ENCODE assay signal across 7 cellular contexts in genomic region chr13:28693605-28694472, GRCh38. TPM values are rescaled to one million over a fixed set of nuclear protein-coding genes. Genes with fewer than 3 reads are reported as not detected.
DNase-seq lines count a peak whose midpoint lies in the region; TF ChIP-seq lines count a peak whose summit lies in the region.
"Not testable (repeated sequence)": the region's sequence is repeated elsewhere in the genome, so short reads cannot be mapped to it uniquely, and the experiment has no call there.

No MANE protein-coding gene starts in this region.

- H3K9me3 ChIP-seq in ES-I3 (ENCODE audit: control insufficient read depth, insufficient read depth, low read length); PC-9 (ENCODE audit: insufficient read depth, low read depth); neuron (ENCODE audit: low read length): not testable (repeated sequence)

- H3K27ac ChIP-seq in PC-9: not testable (repeated sequence)

- not testable (repeated sequence) for TF ChIP-seq CTCF in PC-9 (conservative IDR thresholded peaks at IDR 0.05); astrocyte of the spinal cord (IDR thresholded peaks at IDR 0.05; ENCODE audit: low read depth, low read length); fibroblast of the aortic adventitia (IDR thresholded peaks at IDR 0.05; ENCODE audit: insufficient read depth, low read length)

- H3K79me2 ChIP-seq in PC-9 (ENCODE audit: low read depth): not testable (repeated sequence)

- POLR2A ChIA-PET in PC-9 (lab: Charles Lee; ENCODE audit: unreplicated experiment): interaction anchor here (0.6 to 0.7 kb wide), 3 partner anchors 153 to 1574 kb away, joined by 3 read pairs; no protein-coding TSS in a partner anchor

- not testable (repeated sequence) for BruUV-seq in PC-9 (replicated peaks; lab: Mats Ljungman, UMichigan)

- in situ Hi-C loops in astrocyte of the spinal cord (cut with HindIII; ENCODE audit: low sequenced_read_pairs): not testable (repeated sequence)

- H3K27me3 ChIP-seq in PC-9 (ENCODE audit: insufficient read depth, low read depth); neuron (ENCODE audit: insufficient read depth, low read length): not testable (repeated sequence)

- intact Hi-C loops in PC-9 (cut with micrococcal nuclease; ENCODE audit: unreplicated experiment): not testable (repeated sequence)

- DNase-seq in LoVo (ENCODE audit: low spot score): peak; percentile 64
- peak; percentile 61 to 71 for DNase-seq in PC-9
- peak; percentile 35 for DNase-seq in astrocyte of the spinal cord (ENCODE audit: low read depth, low spot score)
- peak; percentile 40 for DNase-seq in fibroblast of the aortic adventitia (ENCODE audit: low read depth)
- peak; percentile 87 for DNase-seq in islet precursor cell

- CTCF ChIA-PET in PC-9 (lab: Charles Lee): interaction anchor here (0.8 kb wide), 1 partner anchor 50 kb away, joined by 3 read pairs; no protein-coding TSS in a partner anchor

- H3K9me2 ChIP-seq in PC-9 (ENCODE audit: insufficient read depth): not testable (repeated sequence)

- H2AFZ ChIP-seq in PC-9 (peak overlapping the region; percentile 67; the same call in 1 of the 2 replicates), neuron (ENCODE audit: low read depth, low read length) (peak overlapping the region; percentile 39)

- peak overlapping the region; percentile 47; the same call in 1 of the 2 replicates for H3K9ac ChIP-seq in ES-I3 (ENCODE audit: low read depth, low read length)

- H3K4me3 ChIP-seq in PC-9: peak overlapping the region; percentile 40; the same call in 1 of the 2 replicates
- H3K4me3 ChIP-seq in astrocyte of the spinal cord (ENCODE audit: low read depth, low read length); fibroblast of the aortic adventitia (ENCODE audit: low read depth, low read length): not testable (repeated sequence)
- H3K4me3 ChIP-seq in neuron (ENCODE audit: low read length): peak overlapping the region; percentile 25

- H4K20me1 ChIP-seq in PC-9 (ENCODE audit: insufficient read depth): not testable (repeated sequence)

- peak overlapping the region; percentile 68 for H3K4me2 ChIP-seq in PC-9

- not testable (repeated sequence) for H3K4me1 ChIP-seq in ES-I3 (ENCODE audit: insufficient read depth, low read length); neuron (ENCODE audit: insufficient read depth, low read length)
- peaks cover 12% of the 10 kb centered on the region; the same call in 1 of the 2 replicates for H3K4me1 ChIP-seq in PC-9 (replicated peaks; ENCODE audit: insufficient read depth)

- H3K36me3 ChIP-seq in ES-I3 (ENCODE audit: insufficient read depth, low read length); PC-9 (ENCODE audit: low read depth); neuron (ENCODE audit: insufficient read depth, low read length): not testable (repeated sequence)

- not testable (repeated sequence) for H3F3A ChIP-seq in PC-9 (ENCODE audit: insufficient read depth, low read depth)

RNA-seq across cellular contexts. Expression of gene SLC46A3, which starts 24.9 kb away (rescaled TPM):
- total RNA-seq in PC-9 (2021) (0.15 and 0.25 TPM in 2 replicates), fibroblast of the aortic adventitia (ENCODE audit: low replicate concordance) (3.4 TPM in 2 replicates)

RNA-seq across cellular contexts. Expression of gene POMP, which starts 34.9 kb away (rescaled TPM):
- total RNA-seq in PC-9 (2021): 44.2 and 63.7 TPM in 2 replicates
- 147 and 154 TPM in 2 replicates for total RNA-seq in fibroblast of the aortic adventitia (ENCODE audit: low replicate concordance)

Comparison
In these comparisons a context has a peak if more than half of its experiments do, and no peak if none do; other contexts are left out.
1. DNase-seq: peak in every context shown above with its lines; median percentile 87 in islet precursor cell; 66 in PC-9; 64 in LoVo; 40 in fibroblast of the aortic adventitia; 35 in astrocyte of the spinal cord.